1 cellular context compared by ENCODE assay signal in the genomic region with DNA sequence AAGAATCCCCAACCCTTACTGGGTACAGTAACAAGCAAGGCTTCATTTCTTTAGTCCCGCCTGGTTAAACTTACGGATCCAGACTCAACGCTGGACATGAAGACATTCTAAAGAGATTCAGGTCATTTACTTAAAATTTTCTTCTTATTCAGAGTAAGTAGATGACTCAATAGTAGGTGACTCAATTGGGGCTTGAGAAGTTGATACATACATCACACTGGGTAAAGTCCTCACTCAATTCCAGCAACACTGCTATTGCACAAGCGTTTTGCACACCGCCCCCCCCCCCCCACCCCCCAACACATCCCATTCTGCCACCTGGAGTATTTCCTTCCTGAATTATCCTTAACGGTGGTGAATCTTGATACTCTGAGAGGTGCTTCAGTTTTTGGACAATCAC.
TF ChIP-seq lines count a peak whose summit lies in the region.

No MANE protein-coding gene starts in this region.

TF ChIP-seq in GM23338, 12 proteins besides CTCF, POLR2A, EP300 and RAD21 (continued from another document):
- TF ChIP-seq, protein P1, sequence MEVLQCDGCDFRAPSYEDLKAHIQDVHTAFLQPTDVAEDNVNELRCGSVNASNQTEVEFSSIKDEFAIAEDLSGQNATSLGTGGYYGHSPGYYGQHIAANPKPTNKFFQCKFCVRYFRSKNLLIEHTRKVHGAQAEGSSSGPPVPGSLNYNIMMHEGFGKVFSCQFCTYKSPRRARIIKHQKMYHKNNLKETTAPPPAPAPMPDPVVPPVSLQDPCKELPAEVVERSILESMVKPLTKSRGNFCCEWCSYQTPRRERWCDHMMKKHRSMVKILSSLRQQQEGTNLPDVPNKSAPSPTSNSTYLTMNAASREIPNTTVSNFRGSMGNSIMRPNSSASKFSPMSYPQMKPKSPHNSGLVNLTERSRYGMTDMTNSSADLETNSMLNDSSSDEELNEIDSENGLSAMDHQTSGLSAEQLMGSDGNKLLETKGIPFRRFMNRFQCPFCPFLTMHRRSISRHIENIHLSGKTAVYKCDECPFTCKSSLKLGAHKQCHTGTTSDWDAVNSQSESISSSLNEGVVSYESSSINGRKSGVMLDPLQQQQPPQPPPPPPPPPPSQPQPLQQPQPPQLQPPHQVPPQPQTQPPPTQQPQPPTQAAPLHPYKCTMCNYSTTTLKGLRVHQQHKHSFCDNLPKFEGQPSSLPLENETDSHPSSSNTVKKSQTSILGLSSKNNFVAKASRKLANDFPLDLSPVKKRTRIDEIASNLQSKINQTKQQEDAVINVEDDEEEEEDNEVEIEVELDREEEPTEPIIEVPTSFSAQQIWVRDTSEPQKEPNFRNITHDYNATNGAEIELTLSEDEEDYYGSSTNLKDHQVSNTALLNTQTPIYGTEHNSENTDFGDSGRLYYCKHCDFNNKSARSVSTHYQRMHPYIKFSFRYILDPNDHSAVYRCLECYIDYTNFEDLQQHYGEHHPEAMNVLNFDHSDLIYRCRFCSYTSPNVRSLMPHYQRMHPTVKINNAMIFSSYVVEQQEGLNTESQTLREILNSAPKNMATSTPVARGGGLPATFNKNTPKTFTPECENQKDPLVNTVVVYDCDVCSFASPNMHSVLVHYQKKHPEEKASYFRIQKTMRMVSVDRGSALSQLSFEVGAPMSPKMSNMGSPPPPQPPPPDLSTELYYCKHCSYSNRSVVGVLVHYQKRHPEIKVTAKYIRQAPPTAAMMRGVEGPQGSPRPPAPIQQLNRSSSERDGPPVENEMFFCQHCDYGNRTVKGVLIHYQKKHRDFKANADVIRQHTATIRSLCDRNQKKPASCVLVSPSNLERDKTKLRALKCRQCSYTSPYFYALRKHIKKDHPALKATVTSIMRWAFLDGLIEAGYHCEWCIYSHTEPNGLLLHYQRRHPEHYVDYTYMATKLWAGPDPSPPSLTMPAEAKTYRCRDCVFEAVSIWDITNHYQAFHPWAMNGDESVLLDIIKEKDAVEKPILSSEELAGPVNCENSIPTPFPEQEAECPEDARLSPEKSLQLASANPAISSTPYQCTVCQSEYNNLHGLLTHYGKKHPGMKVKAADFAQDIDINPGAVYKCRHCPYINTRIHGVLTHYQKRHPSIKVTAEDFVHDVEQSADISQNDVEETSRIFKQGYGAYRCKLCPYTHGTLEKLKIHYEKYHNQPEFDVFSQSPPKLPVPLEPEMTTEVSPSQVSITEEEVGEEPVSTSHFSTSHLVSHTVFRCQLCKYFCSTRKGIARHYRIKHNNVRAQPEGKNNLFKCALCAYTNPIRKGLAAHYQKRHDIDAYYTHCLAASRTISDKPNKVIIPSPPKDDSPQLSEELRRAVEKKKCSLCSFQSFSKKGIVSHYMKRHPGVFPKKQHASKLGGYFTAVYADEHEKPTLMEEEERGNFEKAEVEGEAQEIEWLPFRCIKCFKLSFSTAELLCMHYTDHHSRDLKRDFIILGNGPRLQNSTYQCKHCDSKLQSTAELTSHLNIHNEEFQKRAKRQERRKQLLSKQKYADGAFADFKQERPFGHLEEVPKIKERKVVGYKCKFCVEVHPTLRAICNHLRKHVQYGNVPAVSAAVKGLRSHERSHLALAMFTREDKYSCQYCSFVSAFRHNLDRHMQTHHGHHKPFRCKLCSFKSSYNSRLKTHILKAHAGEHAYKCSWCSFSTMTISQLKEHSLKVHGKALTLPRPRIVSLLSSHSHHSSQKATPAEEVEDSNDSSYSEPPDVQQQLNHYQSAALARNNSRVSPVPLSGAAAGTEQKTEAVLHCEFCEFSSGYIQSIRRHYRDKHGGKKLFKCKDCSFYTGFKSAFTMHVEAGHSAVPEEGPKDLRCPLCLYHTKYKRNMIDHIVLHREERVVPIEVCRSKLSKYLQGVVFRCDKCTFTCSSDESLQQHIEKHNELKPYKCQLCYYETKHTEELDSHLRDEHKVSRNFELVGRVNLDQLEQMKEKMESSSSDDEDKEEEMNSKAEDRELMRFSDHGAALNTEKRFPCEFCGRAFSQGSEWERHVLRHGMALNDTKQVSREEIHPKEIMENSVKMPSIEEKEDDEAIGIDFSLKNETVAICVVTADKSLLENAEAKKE (CRISPR knock-in tag; IDR thresholded peaks at IDR 0.05) = no peak
- TF ChIP-seq, protein P2, sequence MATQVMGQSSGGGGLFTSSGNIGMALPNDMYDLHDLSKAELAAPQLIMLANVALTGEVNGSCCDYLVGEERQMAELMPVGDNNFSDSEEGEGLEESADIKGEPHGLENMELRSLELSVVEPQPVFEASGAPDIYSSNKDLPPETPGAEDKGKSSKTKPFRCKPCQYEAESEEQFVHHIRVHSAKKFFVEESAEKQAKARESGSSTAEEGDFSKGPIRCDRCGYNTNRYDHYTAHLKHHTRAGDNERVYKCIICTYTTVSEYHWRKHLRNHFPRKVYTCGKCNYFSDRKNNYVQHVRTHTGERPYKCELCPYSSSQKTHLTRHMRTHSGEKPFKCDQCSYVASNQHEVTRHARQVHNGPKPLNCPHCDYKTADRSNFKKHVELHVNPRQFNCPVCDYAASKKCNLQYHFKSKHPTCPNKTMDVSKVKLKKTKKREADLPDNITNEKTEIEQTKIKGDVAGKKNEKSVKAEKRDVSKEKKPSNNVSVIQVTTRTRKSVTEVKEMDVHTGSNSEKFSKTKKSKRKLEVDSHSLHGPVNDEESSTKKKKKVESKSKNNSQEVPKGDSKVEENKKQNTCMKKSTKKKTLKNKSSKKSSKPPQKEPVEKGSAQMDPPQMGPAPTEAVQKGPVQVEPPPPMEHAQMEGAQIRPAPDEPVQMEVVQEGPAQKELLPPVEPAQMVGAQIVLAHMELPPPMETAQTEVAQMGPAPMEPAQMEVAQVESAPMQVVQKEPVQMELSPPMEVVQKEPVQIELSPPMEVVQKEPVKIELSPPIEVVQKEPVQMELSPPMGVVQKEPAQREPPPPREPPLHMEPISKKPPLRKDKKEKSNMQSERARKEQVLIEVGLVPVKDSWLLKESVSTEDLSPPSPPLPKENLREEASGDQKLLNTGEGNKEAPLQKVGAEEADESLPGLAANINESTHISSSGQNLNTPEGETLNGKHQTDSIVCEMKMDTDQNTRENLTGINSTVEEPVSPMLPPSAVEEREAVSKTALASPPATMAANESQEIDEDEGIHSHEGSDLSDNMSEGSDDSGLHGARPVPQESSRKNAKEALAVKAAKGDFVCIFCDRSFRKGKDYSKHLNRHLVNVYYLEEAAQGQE (IDR thresholded peaks at IDR 0.05; ENCODE audit: unreplicated experiment) = no peak
- TF ChIP-seq EZH2phosphoT487 (IDR thresholded peaks at IDR 0.05; ENCODE audit: unreplicated experiment) (no peak), JUNB (IDR thresholded peaks at IDR 0.05; ENCODE audit: unreplicated experiment) (no peak), ZNF114 (CRISPR knock-in tag; IDR thresholded peaks at IDR 0.05) (no peak), CREB1 (CRISPR knock-in tag; IDR thresholded peaks at IDR 0.05; ENCODE audit: low read depth) (no peak), NANOG (IDR thresholded peaks at IDR 0.05; ENCODE audit: borderline replicate concordance) (no peak)
